14 cellular contexts compared by ENCODE assay signal in genomic region chr22:35489225-35489624, GRCh38. TPM values are rescaled to one million over a fixed set of nuclear protein-coding genes. Genes with fewer than 3 reads are reported as not detected.
A peak's percentile ranks its signal among the peaks of the same experiment; 100 is the strongest.
DNase-seq lines count a peak whose midpoint lies in the region; TF ChIP-seq lines count a peak whose summit lies in the region.
"Had no signal": no experiment of that assay in that cellular context is flagged by ENCODE, and none has a peak within 500 bp of the region (broad histone marks: within the 10 kb centered on the region; RNA-seq: fewer than 3 reads in every experiment).

No MANE protein-coding gene starts in this region.

- TF ChIP-seq CTCF in epithelial cell of esophagus (IDR thresholded peaks at IDR 0.05; ENCODE audit: insufficient read depth, low read depth, low read length, missing control alignments) (no peak), tibial nerve (IDR thresholded peaks at IDR 0.05) (no peak)

- no peak for TF ChIP-seq EP300 in tibial nerve (IDR thresholded peaks at IDR 0.05)

- H3K4me3 ChIP-seq in epithelial cell of esophagus (ENCODE audit: low read length) (no peak overlapping the region), tibial nerve (no peak overlapping the region)
- H3K4me3 ChIP-seq: ascending aorta, SK-N-MC had no signal

- H3K36me3 ChIP-seq in tibial nerve: no peaks in the 10 kb centered on the region
- H3K36me3 ChIP-seq: ascending aorta had no signal

- WGBS in tibial nerve, 2 donors: 59 to 60% methylated on average over 6 to 7 of the region's 7 CpGs

- DNase-seq in DMS 273 (lab: John Stamatoyannopoulos, UW; ENCODE audit: unreplicated experiment) (peak; percentile 73), NCI-H1092 treated with DMSO at 0.1 percent for 48 hours (lab: John Stamatoyannopoulos, UW) (peak; percentile 57), NCI-H524 (lab: John Stamatoyannopoulos, UW) (peak; percentile 91 to 92), epithelial cell of esophagus (ENCODE audit: low read depth) (peak; percentile 74), tibial nerve (ENCODE audit: low spot score in 2 of 2) (no peak), globus pallidus (ENCODE audit: low spot score) (no peak)
- DNase-seq in stimulated activated CD4-positive, alpha-beta T cell treated with anti-CD3 and anti-CD28 coated beads, Interleukin-4, amount 100 ng/mL, for 1 hour: no peak
- DNase-seq in activated CD4-positive, alpha-beta T cell treated with anti-CD3 and anti-CD28 coated beads, Interleukin-2, amount 50 U/mL, for 48 hours: no peak
- DNase-seq: Calu3; kidney; nucleus accumbens; stimulated activated naive CD4-positive, alpha-beta T cell had no signal

- peaks cover 0 to 8% of the 10 kb centered on the region in 2 donors for H3K27me3 ChIP-seq in tibial nerve
- H3K27me3 ChIP-seq: ascending aorta had no signal

- no peak overlapping the region for H3K27ac ChIP-seq in tibial nerve
- H3K27ac ChIP-seq: ascending aorta, SK-N-MC had no signal

- no peaks in the 10 kb centered on the region for H3K4me1 ChIP-seq in tibial nerve
- H3K4me1 ChIP-seq: ascending aorta had no signal

- no peak for TF ChIP-seq POLR2A in tibial nerve (IDR thresholded peaks at IDR 0.05)

- H3K9me3 ChIP-seq in tibial nerve: no peaks in the 10 kb centered on the region
- H3K9me3 ChIP-seq: ascending aorta had no signal

RNA-seq across cellular contexts. Expression of gene RASD2, which starts 51.4 kb away (rescaled TPM):
- 1 to 10 TPM in 1 of 4 donors, under 1 TPM in 3; 0.20 to 1.5 (median 0.40) TPM for total RNA-seq in tibial nerve

Comparison
In these comparisons a context has a peak if more than half of its experiments do, and no peak if none do; other contexts are left out.
1. DNase-seq: peak in DMS 273 (single experiment), NCI-H1092 treated with DMSO at 0.1 percent for 48 hours (single experiment), NCI-H524 (2 of 2) and epithelial cell of esophagus (single experiment); none in stimulated activated CD4-positive, alpha-beta T cell treated with anti-CD3 and anti-CD28 coated beads, Interleukin-4, amount 100 ng/mL, for 1 hour (single experiment), activated CD4-positive, alpha-beta T cell treated with anti-CD3 and anti-CD28 coated beads, Interleukin-2, amount 50 U/mL, for 48 hours (0 of 2), tibial nerve (0 of 2) and globus pallidus (single experiment).